Comparison of ENCODE assay signal across 16 cellular contexts in genomic region chr9:93235278-93235960, GRCh38. TPM values are rescaled to one million over a fixed set of nuclear protein-coding genes. Genes with fewer than 3 reads are reported as not detected.
DNase-seq lines count a peak whose midpoint lies in the region; ATAC-seq, FAIRE-seq and TF ChIP-seq lines count a peak whose summit lies in the region.
"Had no signal": no experiment of that assay in that cellular context is flagged by ENCODE, and none has a peak within 500 bp of the region (broad histone marks: within the 10 kb centered on the region; RNA-seq: fewer than 3 reads in every experiment).

No MANE protein-coding gene starts in this region.

- POLR2A ChIA-PET in SK-N-SH (lab: Yijun Ruan, JAX), result no interaction called here

- no peaks in the 10 kb centered on the region for H3K27me3 ChIP-seq in SK-N-SH (ENCODE audit: insufficient read depth)
- H3K27me3 ChIP-seq in neural progenitor cell, result no peaks in the 10 kb centered on the region
- H3K27me3 ChIP-seq in tibial nerve, result peaks cover 0 to 5% of the 10 kb centered on the region in 2 donors

- peaks cover 4% of the 10 kb centered on the region for H3K4me1 Mint-ChIP-seq in neural progenitor cell
- H3K4me1 Mint-ChIP-seq: IgD-negative memory B cell had no signal

- H3K79me2 ChIP-seq in SK-N-SH (ENCODE audit: insufficient read depth), result no peaks in the 10 kb centered on the region
- H3K79me2 ChIP-seq in neural progenitor cell (ENCODE audit: low read depth), result no peaks in the 10 kb centered on the region

- WGBS in SK-N-SH (ENCODE audit: low lambda C conversion rate), result 69% methylated on average over 13 of the region's 16 CpGs
- 60 to 73% methylated on average over 14 of the region's 16 CpGs for WGBS in tibial nerve, 2 donors

- H3K9me2 ChIP-seq in SK-N-SH, result no peaks in the 10 kb centered on the region

- DNase-seq in SK-N-SH (peak; percentile 80), neural progenitor cell (ENCODE audit: low spot score) (no peak), tibial nerve (ENCODE audit: low spot score in 2 of 2) (peak; percentile 29 to 47), NCI-H146 (lab: John Stamatoyannopoulos, UW) (no peak)
- DNase-seq in activated T-cell treated with anti-CD3 and anti-CD28 coated beads, Interleukin-2, amount 50 U/mL, for 1 hour, result no peak
- DNase-seq: 8988T, DMS153, H9, NCI-H2227 treated with DMSO at 0.1 percent for 48 hours, NCI-H524 treated with DMSO at 0.1 percent for 48 hours, PC-3 had no signal

- H3F3A ChIP-seq in SK-N-SH (replicated peaks; ENCODE audit: insufficient read depth), result no peaks in the 10 kb centered on the region
- no peaks in the 10 kb centered on the region for H3F3A ChIP-seq in neural progenitor cell (ENCODE audit: low read depth)

- H3K4me2 ChIP-seq in SK-N-SH, result no peak overlapping the region
- no peak overlapping the region for H3K4me2 ChIP-seq in neural progenitor cell
- H3K4me2 ChIP-seq: BLaER1 treated with 17β-estradiol and CSF1 and Interleukin-3, amounts not matched to agents 10 nM and 100 nM had no signal

- no peaks in the 10 kb centered on the region for H4K20me1 ChIP-seq in SK-N-SH (ENCODE audit: insufficient read depth)
- H4K20me1 ChIP-seq in neural progenitor cell (ENCODE audit: low read depth), result peaks cover 2% of the 10 kb centered on the region

- H3K9me3 Mint-ChIP-seq in neural progenitor cell, result no peaks in the 10 kb centered on the region
- H3K9me3 Mint-ChIP-seq: H9 had no signal

- no peak overlapping the region for H2AFZ ChIP-seq in SK-N-SH (ENCODE audit: low read depth)
- H2AFZ ChIP-seq in neural progenitor cell (replicated peaks), result no peak overlapping the region

- CTCF ChIA-PET in SK-N-SH (lab: Yijun Ruan, JAX), result interaction anchor here (0.6 to 1.6 kb wide), 8 partner anchors 8 to 81 kb away, joined by 3 to 6 read pairs (median 4); no protein-coding TSS in a partner anchor

- peak overlapping the region; percentile 70 for H3K27ac Mint-ChIP-seq in neural progenitor cell
- H3K27ac Mint-ChIP-seq: IgD-negative memory B cell had no signal

- TF ChIP-seq RAD21 in SK-N-SH (IDR thresholded peaks at IDR 0.05; ENCODE audit: low read length), result 0 out of 2 replicates have a peak, but pooled peaks have one; percentile 25

- H3K9me3 ChIP-seq in SK-N-SH (no peaks in the 10 kb centered on the region), neural progenitor cell (ENCODE audit: low read depth) (no peaks in the 10 kb centered on the region), tibial nerve (no peaks in the 10 kb centered on the region)

- TF ChIP-seq EP300 in SK-N-SH (IDR thresholded peaks at IDR 0.05; ENCODE audit: borderline replicate concordance in 1 of 2, low read depth in 1 of 2, low read length in 1 of 2) (peak in 1 of 2 experiments; percentile 36; a peak in 1 of 4 replicates), tibial nerve (IDR thresholded peaks at IDR 0.05) (no peak)

- peaks cover 7% of the 10 kb centered on the region for H3K36me3 Mint-ChIP-seq in neural progenitor cell
- H3K36me3 Mint-ChIP-seq: IgD-negative memory B cell had no signal

- ATAC-seq in SK-N-SH treated with all-trans-retinoic acid at 6 μM for 48 hours, result no peak; the same call in 2 of the 3 replicates
- ATAC-seq in HG02610 (IDR thresholded peaks at IDR 0.05; ENCODE audit: unreplicated experiment), result no peak
- ATAC-seq: PC-3 had no signal

- H3K27ac ChIP-seq in SK-N-SH (ENCODE audit: low read depth in 2 of 2, low read length in 1 of 2) (peak overlapping the region in 1 of 2 experiments; percentile 81; a peak in 2 of 4 replicates), neural progenitor cell (no peak overlapping the region), tibial nerve (no peak overlapping the region)
- H3K27ac ChIP-seq: BLaER1 treated with 17β-estradiol and CSF1 and Interleukin-3, amounts not matched to agents 10 nM and 100 nM had no signal

- H3K4me1 ChIP-seq in SK-N-SH (ENCODE audit: control insufficient read depth in 1 of 2, insufficient read depth in 2 of 2, low read depth in 1 of 2, low read length in 1 of 2), result peaks cover 0 to 48% of the 10 kb centered on the region in 2 experiments; a peak in 1 of 4 replicates
- no peaks in the 10 kb centered on the region for H3K4me1 ChIP-seq in neural progenitor cell
- peaks cover 0 to 12% (median 0%) of the 10 kb centered on the region in 4 donors for H3K4me1 ChIP-seq in tibial nerve

- TF ChIP-seq CTCF in SK-N-SH (IDR thresholded peaks at IDR 0.05) (no peak), neural progenitor cell (IDR thresholded peaks at IDR 0.05) (no peak), tibial nerve (IDR thresholded peaks at IDR 0.05) (no peak)

- peak; percentile 65 for FAIRE-seq in endometrium (lab: Jason Lieb, UNC)

- H3K4me3 Mint-ChIP-seq in neural progenitor cell, result no peak overlapping the region
- H3K4me3 Mint-ChIP-seq: H9, IgD-negative memory B cell had no signal

- H3K36me3 ChIP-seq in SK-N-SH (replicated peaks in 1 of 2; ENCODE audit: control insufficient read depth in 1 of 2, insufficient read depth in 2 of 2, low read length in 1 of 2) (no peaks in the 10 kb centered on the region), neural progenitor cell (no peaks in the 10 kb centered on the region), tibial nerve (no peaks in the 10 kb centered on the region)

- TF ChIP-seq POLR2A in tibial nerve (IDR thresholded peaks at IDR 0.05), result no peak

- H3K27me3 Mint-ChIP-seq in neural progenitor cell (ENCODE audit: insufficient read depth, low read depth), result peaks cover 5% of the 10 kb centered on the region

- no peak overlapping the region for H3K4me3 ChIP-seq in SK-N-SH (ENCODE audit: low read depth in 2 of 2, low read length in 1 of 2)
- no peak overlapping the region for H3K4me3 ChIP-seq in neural progenitor cell
- no peak overlapping the region for H3K4me3 ChIP-seq in tibial nerve
- H3K4me3 ChIP-seq: BLaER1 treated with 17β-estradiol and CSF1 and Interleukin-3, amounts not matched to agents 10 nM and 100 nM had no signal

- H3K9ac ChIP-seq in SK-N-SH (no peak overlapping the region), neural progenitor cell (no peak overlapping the region)
- H3K9ac ChIP-seq: BLaER1 treated with 17β-estradiol and CSF1 and Interleukin-3, amounts not matched to agents 10 nM and 100 nM had no signal

TF ChIP-seq in SK-N-SH, 30 proteins besides CTCF, POLR2A, EP300 and RAD21:
- TF ChIP-seq RXRA (IDR thresholded peaks at IDR 0.05; ENCODE audit: borderline replicate concordance, low read depth), result no peak
- TF ChIP-seq RCOR1 (IDR thresholded peaks at IDR 0.05; ENCODE audit: low read length), result no peak
- TF ChIP-seq MXI1 (IDR thresholded peaks at IDR 0.05; ENCODE audit: low read depth, low read length), result peak; percentile 79
TF ChIP-seq in SK-N-SH: peak in this region for 1.

TF ChIP-seq in SK-N-SH treated with all-trans-retinoic acid at 6 μM for 48 hours, 23 proteins besides CTCF, POLR2A, EP300 and RAD21:
- TF ChIP-seq CSDC2 (CRISPR knock-in tag; IDR thresholded peaks at IDR 0.05), result no peak
- no peak for TF ChIP-seq ARNTL (CRISPR knock-in tag; IDR thresholded peaks at IDR 0.05; ENCODE audit: borderline replicate concordance, low read depth)
- TF ChIP-seq ZFP30 (CRISPR knock-in tag; IDR thresholded peaks at IDR 0.05), result no peak
- TF ChIP-seq, protein P1, sequence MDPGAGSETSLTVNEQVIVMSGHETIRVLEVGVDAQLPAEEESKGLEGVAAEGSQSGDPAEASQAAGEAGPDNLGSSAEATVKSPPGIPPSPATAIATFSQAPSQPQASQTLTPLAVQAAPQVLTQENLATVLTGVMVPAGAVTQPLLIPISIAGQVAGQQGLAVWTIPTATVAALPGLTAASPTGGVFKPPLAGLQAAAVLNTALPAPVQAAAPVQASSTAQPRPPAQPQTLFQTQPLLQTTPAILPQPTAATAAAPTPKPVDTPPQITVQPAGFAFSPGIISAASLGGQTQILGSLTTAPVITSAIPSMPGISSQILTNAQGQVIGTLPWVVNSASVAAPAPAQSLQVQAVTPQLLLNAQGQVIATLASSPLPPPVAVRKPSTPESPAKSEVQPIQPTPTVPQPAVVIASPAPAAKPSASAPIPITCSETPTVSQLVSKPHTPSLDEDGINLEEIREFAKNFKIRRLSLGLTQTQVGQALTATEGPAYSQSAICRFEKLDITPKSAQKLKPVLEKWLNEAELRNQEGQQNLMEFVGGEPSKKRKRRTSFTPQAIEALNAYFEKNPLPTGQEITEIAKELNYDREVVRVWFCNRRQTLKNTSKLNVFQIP (CRISPR knock-in tag; IDR thresholded peaks at IDR 0.05; ENCODE audit: borderline replicate concordance, low read depth), result no peak

RNA-seq across cellular contexts. Expression of gene WNK2, which starts 51.5 kb away (rescaled TPM):
- polyA plus RNA-seq in SK-N-SH (2012; rRNA removed), result 0.12 and 0.36 TPM in 2 replicates
- polyA plus RNA-seq in SK-N-SH (2012; cell fraction: cytosol; rRNA removed), result 0.40 and 1.2 TPM in 2 replicates
- 1.8 and 5.0 TPM in 2 replicates for polyA plus RNA-seq in SK-N-SH (2012; cell fraction: nucleus; rRNA removed)
- total RNA-seq in neural progenitor cell (ENCODE audit: low replicate concordance) (6.2 and 16.7 TPM in 2 replicates), tibial nerve (10 to 100 TPM in 2 of 4 donors, 1 to 10 TPM in 2; 3.8 to 17.7 (median 9.0) TPM)

Comparison
In these comparisons a context has a peak if more than half of its experiments do, and no peak if none do; other contexts are left out.
1. DNase-seq: peak in SK-N-SH (single experiment) and tibial nerve (2 of 2); none in neural progenitor cell (single experiment), activated T-cell treated with anti-CD3 and anti-CD28 coated beads, Interleukin-2, amount 50 U/mL, for 1 hour (single experiment) and NCI-H146 (single experiment).